13 cellular contexts compared by ENCODE assay signal in the genomic region with DNA sequence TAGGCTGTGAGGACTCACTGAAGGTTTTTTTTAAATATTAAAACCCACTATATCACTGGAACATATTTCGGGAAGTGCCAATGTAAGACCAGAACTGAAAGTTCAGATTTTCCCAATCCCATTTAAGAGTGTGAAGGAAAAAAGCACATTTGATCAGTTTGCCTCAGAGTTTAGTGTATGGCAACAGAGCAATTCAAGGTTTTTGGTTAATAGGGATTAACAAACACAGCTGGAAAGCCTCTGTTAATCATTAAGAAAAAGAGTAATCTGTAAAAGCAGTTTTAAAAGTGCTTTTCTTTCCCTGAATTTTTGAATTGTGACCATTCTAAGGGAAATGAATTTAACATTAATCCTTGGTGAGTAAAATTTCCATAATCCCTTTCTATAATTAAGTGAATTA.
"Had no signal": no experiment of that assay in that cellular context is flagged by ENCODE, and none has a peak within 500 bp of the region (broad histone marks: within the 10 kb centered on the region; RNA-seq: fewer than 3 reads in every experiment).

No MANE protein-coding gene starts in this region.

- ATAC-seq: activated CD8-positive, alpha-beta memory T cell treated with anti-CD3 and anti-CD28 coated beads, Interleukin-2, amount 10 ng/mL, durations not matched to agents 7 days and 5 days; activated naive CD4-positive, alpha-beta T cell treated with anti-CD3 and anti-CD28 coated beads, Interleukin-2, amount 50 U/mL, for 72 hours had no signal

- H3K4me3 ChIP-seq: prostate gland had no signal

- H3K27me3 ChIP-seq: esophagus muscularis mucosa had no signal

- H3K9me3 ChIP-seq: esophagus muscularis mucosa, prostate gland had no signal

- H3K4me1 ChIP-seq: esophagus muscularis mucosa, prostate gland had no signal

- H3K27ac ChIP-seq: esophagus muscularis mucosa, prostate gland had no signal

- H3K36me3 ChIP-seq: esophagus muscularis mucosa, prostate gland had no signal

- DNase-seq: activated CD4-positive, alpha-beta T cell treated with anti-CD3 and anti-CD28 coated beads, Interleukin-2, amount 50 U/mL, for 4 hours; activated CD8-positive, alpha-beta memory T cell treated with anti-CD3 and anti-CD28 coated beads, Interleukin-2, amount 10 ng/mL, durations not matched to agents 7 days and 5 days; activated effector memory CD4-positive, alpha-beta T cell treated with Interleukin-2 at 50 U/mL for 16 hours; activated T-cell treated with anti-CD3 and anti-CD28 coated beads, Interleukin-2, amount 50 U/mL, for 24 hours; amygdala; cerebellar nuclear complex; midbrain; stimulated activated CD4-positive, alpha-beta T cell treated with anti-CD3 and anti-CD28 coated beads, Interleukin-4, amount 100 ng/mL, for 1 hour; stimulated activated CD8-positive, alpha-beta memory T cell treated with anti-CD3 and anti-CD28 coated beads, Interleukin-4, amount 100 ng/mL, for 48 hours; T-helper 2 cell had no signal
